Comparison of ENCODE assay signal across 14 cellular contexts in genomic region chr13:41811588-41812021, GRCh38.
DNase-seq lines count a peak whose midpoint lies in the region; ATAC-seq and TF ChIP-seq lines count a peak whose summit lies in the region.
"Had no signal": no experiment of that assay in that cellular context is flagged by ENCODE, and none has a peak within 500 bp of the region (broad histone marks: within the 10 kb centered on the region; RNA-seq: fewer than 3 reads in every experiment).

No MANE protein-coding gene starts in this region.

- ATAC-seq in HG02588 (IDR thresholded peaks at IDR 0.05; ENCODE audit: unreplicated experiment) (peak; percentile 76), GM21526 (IDR thresholded peaks at IDR 0.05; ENCODE audit: low FRiP score, unreplicated experiment) (no peak)
- ATAC-seq in stimulated activated effector memory CD8-positive, alpha-beta T cell treated with anti-CD3 and anti-CD28 coated beads, Interleukin-12 subunit alpha, Interleukin-12 subunit beta, amount 100 ng/mL, for 72 hours = peak; percentile 46
- ATAC-seq: esophagus mucosa, GM23338 had no signal

- BruUV-seq in OCI-LY7 (replicated peaks; lab: Mats Ljungman, UMichigan) = no TSS peak

- H3K4me3 Mint-ChIP-seq in stimulated activated effector memory CD8-positive, alpha-beta T cell treated with anti-CD3 and anti-CD28 coated beads, Interleukin-12 subunit alpha, Interleukin-12 subunit beta, amount 100 ng/mL, for 72 hours = no peak overlapping the region
- H3K4me3 Mint-ChIP-seq: GM23338 had no signal

- H3K4me1 Mint-ChIP-seq in stimulated activated effector memory CD8-positive, alpha-beta T cell treated with anti-CD3 and anti-CD28 coated beads, Interleukin-12 subunit alpha, Interleukin-12 subunit beta, amount 100 ng/mL, for 72 hours = peaks cover 38% of the 10 kb centered on the region
- H3K4me1 Mint-ChIP-seq: GM23338 had no signal

- POLR2A ChIA-PET in OCI-LY7 (lab: Charles Lee) = no interaction called here

- intact Hi-C loops in OCI-LY7 (cut with micrococcal nuclease; ENCODE audit: unreplicated experiment) = no loop called here
- intact Hi-C loops in lower leg skin (cut with DNase I; ENCODE audit: low total_unique reads) = no loop called here

- no peaks in the 10 kb centered on the region for H3K27me3 ChIP-seq in SJCRH30

- H3K36me3 ChIP-seq in OCI-LY7 (ENCODE audit: insufficient read depth, low read length) = peaks cover 49% of the 10 kb centered on the region
- peaks cover 7% of the 10 kb centered on the region for H3K36me3 ChIP-seq in SJCRH30

- no peak overlapping the region for H3K27ac Mint-ChIP-seq in stimulated activated effector memory CD8-positive, alpha-beta T cell treated with anti-CD3 and anti-CD28 coated beads, Interleukin-12 subunit alpha, Interleukin-12 subunit beta, amount 100 ng/mL, for 72 hours
- H3K27ac Mint-ChIP-seq: GM23338 had no signal

- no peaks in the 10 kb centered on the region for H3K79me2 ChIP-seq in OCI-LY7 (ENCODE audit: insufficient read depth, low read depth, low read length)

- peaks cover 13% of the 10 kb centered on the region for H3K4me1 ChIP-seq in OCI-LY7 (ENCODE audit: insufficient read depth, low read length, poor library complexity, severe bottlenecking)
- H3K4me1 ChIP-seq in SJCRH30 = no peaks in the 10 kb centered on the region

- H3K4me3 ChIP-seq in OCI-LY7 (ENCODE audit: low read depth, low read length, poor library complexity, severe bottlenecking) (no peak overlapping the region), SJCRH30 (no peak overlapping the region), lower leg skin (ENCODE audit: low read depth, poor library complexity, severe bottlenecking) (no peak overlapping the region)
- H3K4me3 ChIP-seq: GM23338 had no signal

- H3K9me3 Mint-ChIP-seq in stimulated activated effector memory CD8-positive, alpha-beta T cell treated with anti-CD3 and anti-CD28 coated beads, Interleukin-12 subunit alpha, Interleukin-12 subunit beta, amount 100 ng/mL, for 72 hours = no peaks in the 10 kb centered on the region
- H3K9me3 Mint-ChIP-seq: GM23338 had no signal

- peak overlapping the region; percentile 38; the same call in 1 of the 2 replicates for H3K4me2 ChIP-seq in OCI-LY7 (ENCODE audit: low read length)
- H3K4me2 ChIP-seq: GM23338 had no signal

- no peak for TF ChIP-seq POLR2A in lower leg skin (IDR thresholded peaks at IDR 0.05)

- 46 to 59% methylated on average over 3 of the region's 3 CpGs for WGBS in lower leg skin, 2 donors

- peaks cover 13% of the 10 kb centered on the region for H3K36me3 Mint-ChIP-seq in stimulated activated effector memory CD8-positive, alpha-beta T cell treated with anti-CD3 and anti-CD28 coated beads, Interleukin-12 subunit alpha, Interleukin-12 subunit beta, amount 100 ng/mL, for 72 hours

- H2AFZ ChIP-seq in OCI-LY7 (ENCODE audit: low read length) = no peak overlapping the region
- H2AFZ ChIP-seq: GM23338 had no signal

- CTCF ChIA-PET in OCI-LY7 (lab: Charles Lee; ENCODE audit: unreplicated experiment) = no interaction called here

- peak; percentile 16 for DNase-seq in NK-92 treated with Interleukin-12 subunit alpha and Interleukin-12 subunit beta, amount 100 ng/mL, for 24 hours (lab: John Stamatoyannopoulos, UW)
- DNase-seq in NK-92 (lab: John Stamatoyannopoulos, UW; ENCODE audit: unreplicated experiment) = no peak
- no peak for DNase-seq in OCI-LY7 (ENCODE audit: low spot score)
- no peak for DNase-seq in stimulated activated effector memory CD8-positive, alpha-beta T cell treated with anti-CD3 and anti-CD28 coated beads, Interleukin-12 subunit alpha, Interleukin-12 subunit beta, amount 100 ng/mL, for 72 hours (ENCODE audit: low spot score in 2 of 2)
- no peak for DNase-seq in SJCRH30
- DNase-seq in lower leg skin (ENCODE audit: low spot score in 2 of 2) = no peak
- DNase-seq: 8988T; activated CD4-positive, alpha-beta T cell treated with anti-CD3 and anti-CD28 coated beads, Interleukin-2, amount 50 U/mL, for 48 hours; DMS79 treated with DMSO at 0.1 percent for 48 hours; left cardiac atrium had no signal

- H4K20me1 ChIP-seq in OCI-LY7 (ENCODE audit: insufficient read depth, low read length) = no peaks in the 10 kb centered on the region

- H3K27ac ChIP-seq in OCI-LY7 (ENCODE audit: low read depth, low read length, poor library complexity, severe bottlenecking) (no peak overlapping the region), SJCRH30 (no peak overlapping the region)

- H3K9me3 ChIP-seq in OCI-LY7 (ENCODE audit: low read length) (no peaks in the 10 kb centered on the region), SJCRH30 (replicated peaks) (no peaks in the 10 kb centered on the region; the same call in 1 of the 2 replicates)

- TF ChIP-seq CTCF in OCI-LY7 (conservative IDR thresholded peaks at IDR 0.05; ENCODE audit: low read length) (no peak), lower leg skin (IDR thresholded peaks at IDR 0.05) (no peak)

- H3K9me2 ChIP-seq in OCI-LY7 (ENCODE audit: insufficient read depth, low read length) = no peaks in the 10 kb centered on the region
